ENCODE assay signal across 27 cellular contexts in genomic region chr7:532379-533143, GRCh38. TPM values are rescaled to one million over a fixed set of nuclear protein-coding genes. Genes with fewer than 3 reads are reported as not detected.
DNase-seq lines count a peak whose midpoint lies in the region; ATAC-seq, FAIRE-seq and TF ChIP-seq lines count a peak whose summit lies in the region.
"Had no signal": no experiment of that assay in that cellular context is flagged by ENCODE, and none has a peak within 500 bp of the region (broad histone marks: within the 10 kb centered on the region; RNA-seq: fewer than 3 reads in every experiment).

No MANE protein-coding gene starts in this region.

- BruUV-seq in HepG2 (replicated peaks; lab: Mats Ljungman, UMichigan) = no TSS peak

- no peak for FAIRE-seq in HepG2 (lab: Jason Lieb, UNC)
- FAIRE-seq: GM12892 had no signal

- ATAC-seq in natural killer cell treated with Interleukin-12 subunit alpha and Interleukin-12 subunit beta and Interleukin-15 and Interleukin-18, amount 100 ng/mL, for 72 hours = peak; percentile 17
- no peak for ATAC-seq in natural killer cell
- peak; percentile 56 for ATAC-seq in HepG2
- ATAC-seq in left cardiac atrium = no peak
- no peak for ATAC-seq in HG03280 (IDR thresholded peaks at IDR 0.05; ENCODE audit: unreplicated experiment)

- CTCF ChIA-PET in RWPE1 (lab: Yijun Ruan, JAX) = interaction anchor here (0.6 to 0.9 kb wide), 2 partner anchors 134 to 457 kb away, joined by 3 to 5 read pairs; no protein-coding TSS in a partner anchor
- CTCF ChIA-PET in HepG2 (lab: Yijun Ruan, JAX; ENCODE audit: low intra/inter-chr PET ratio, low total read pairs) = no interaction called here

- no peak overlapping the region for H3K4me3 Mint-ChIP-seq in natural killer cell treated with Interleukin-12 subunit alpha and Interleukin-12 subunit beta and Interleukin-15 and Interleukin-18, amount 100 ng/mL, for 72 hours
- H3K4me3 Mint-ChIP-seq in natural killer cell = no peak overlapping the region
- H3K4me3 Mint-ChIP-seq: CD8-positive, alpha-beta T cell had no signal

- peaks cover 0 to 6% of the 10 kb centered on the region in 2 donors for H3K27me3 Mint-ChIP-seq in natural killer cell treated with Interleukin-12 subunit alpha and Interleukin-12 subunit beta and Interleukin-15 and Interleukin-18, amount 100 ng/mL, for 72 hours
- peaks cover 0 to 3% of the 10 kb centered on the region in 2 donors for H3K27me3 Mint-ChIP-seq in natural killer cell (ENCODE audit: low read depth in 2 of 2)

- no peak overlapping the region for H3K9ac ChIP-seq in HepG2 (ENCODE audit: insufficient read depth, low read depth, low read length)

- H2AFZ ChIP-seq in HepG2 (ENCODE audit: low read length) = no peak overlapping the region
- H2AFZ ChIP-seq: PC-9 had no signal

- POLR2A ChIA-PET in RWPE1 (lab: Yijun Ruan, JAX; ENCODE audit: low non-redundant PET) (interaction anchor here (0.9 kb wide), 1 partner anchor 81 kb away, joined by 3 read pairs; no protein-coding TSS in a partner anchor), HepG2 (lab: Yijun Ruan, JAX) (no interaction called here)

- H4K20me1 ChIP-seq in HepG2 (ENCODE audit: insufficient read depth, low read length) = no peaks in the 10 kb centered on the region

- intact Hi-C loops in natural killer cell (cut with micrococcal nuclease) (no loop called here), HepG2 (cut with micrococcal nuclease; ENCODE audit: unreplicated experiment) (loop anchor here (10.0 kb wide), 1 partner anchor 82 kb away; no protein-coding TSS in a partner anchor), left cardiac atrium (cut with DNase I) (no loop called here)

- TF ChIP-seq EP300 in HepG2 (IDR thresholded peaks at IDR 0.05; ENCODE audit: low read depth in 2 of 2, low read length in 2 of 2) (no peak), HepG2 (CRISPR knock-in tag; IDR thresholded peaks at IDR 0.05; ENCODE audit: borderline replicate concordance) (no peak)

- H3K9me3 ChIP-seq in HepG2 (ENCODE audit: low read length) = no peaks in the 10 kb centered on the region
- H3K9me3 ChIP-seq: MG63 had no signal

- H3K36me3 Mint-ChIP-seq in natural killer cell treated with Interleukin-12 subunit alpha and Interleukin-12 subunit beta and Interleukin-15 and Interleukin-18, amount 100 ng/mL, for 72 hours = no peaks in the 10 kb centered on the region
- no peaks in the 10 kb centered on the region for H3K36me3 Mint-ChIP-seq in natural killer cell
- H3K36me3 Mint-ChIP-seq: CD8-positive, alpha-beta T cell had no signal

- no peaks in the 10 kb centered on the region for H3K36me3 ChIP-seq in HepG2 (replicated peaks in 1 of 2; ENCODE audit: control insufficient read depth in 1 of 2, insufficient read depth in 2 of 2, low read length in 2 of 2)
- H3K36me3 ChIP-seq: MG63 had no signal

- H3K4me1 Mint-ChIP-seq in natural killer cell treated with Interleukin-12 subunit alpha and Interleukin-12 subunit beta and Interleukin-15 and Interleukin-18, amount 100 ng/mL, for 72 hours (ENCODE audit: low read depth in 2 of 2) = peaks cover 0 to 2% of the 10 kb centered on the region in 2 donors
- no peaks in the 10 kb centered on the region for H3K4me1 Mint-ChIP-seq in natural killer cell

- WGBS in HepG2 (ENCODE audit: low lambda C conversion rate) = 23% methylated on average over 5 of the region's 15 CpGs

- TF ChIP-seq POLR2A in HepG2 (IDR thresholded peaks at IDR 0.05; ENCODE audit: insufficient read depth in 1 of 2, low read depth in 2 of 2, low read length in 2 of 2) = no peak

- H3K27ac ChIP-seq in RWPE1 = peak overlapping the region; percentile 17; the same call in 1 of the 2 replicates
- H3K27ac ChIP-seq in HepG2 (ENCODE audit: extremely low read length, insufficient read depth, low read length) = no peak overlapping the region
- H3K27ac ChIP-seq: PC-9 had no signal

- DNase-seq in natural killer cell treated with Interleukin-12 subunit alpha and Interleukin-12 subunit beta and Interleukin-15 and Interleukin-18, amount 100 ng/mL, for 72 hours (ENCODE audit: low spot score) = no peak
- DNase-seq in natural killer cell = no peak
- DNase-seq in RWPE1 (ENCODE audit: low spot score) = no peak
- DNase-seq in HepG2 (ENCODE audit: low spot score) = no peak
- DNase-seq in NCI-H2171 (lab: John Stamatoyannopoulos, UW) = no peak
- no peak for DNase-seq in left cardiac atrium
- DNase-seq: C1 segment of cervical spinal cord; Caco-2; DMS79; EL; GDM1; KG1; MG63; NCI-H1105 treated with DMSO at 0.1 percent for 48 hours; NCI-H1930; NCI-H2107; NCI-H446; NCI-H524 treated with DMSO at 0.1 percent for 48 hours; NCI-H774; NK-92 treated with Interleukin-12 subunit alpha and Interleukin-12 subunit beta, amount 100 ng/mL, for 24 hours; PC-9; RPMI8226; SHP77 treated with DMSO at 0.1 percent for 48 hours; SW 1271 had no signal

- H3K9me3 Mint-ChIP-seq in natural killer cell treated with Interleukin-12 subunit alpha and Interleukin-12 subunit beta and Interleukin-15 and Interleukin-18, amount 100 ng/mL, for 72 hours = no peaks in the 10 kb centered on the region
- H3K9me3 Mint-ChIP-seq in natural killer cell = no peaks in the 10 kb centered on the region
- H3K9me3 Mint-ChIP-seq: CD8-positive, alpha-beta T cell had no signal

- H3K4me1 ChIP-seq in HepG2 (ENCODE audit: insufficient read depth, low read length) = peaks cover 10% of the 10 kb centered on the region

- no peaks in the 10 kb centered on the region for H3K79me2 ChIP-seq in HepG2 (ENCODE audit: insufficient read depth, low read length)

- in situ Hi-C loops in HepG2 (cut with HindIII; ENCODE audit: extremely low pct_ligation_motif_present, low pct_unique_long_range_greater_than_20kb) = no loop called here

- H3K27me3 ChIP-seq in HepG2 (ENCODE audit: control insufficient read depth in 1 of 2, insufficient read depth in 2 of 2, low read length in 2 of 2) = peaks cover 3 to 30% of the 10 kb centered on the region in 2 experiments

- no peak overlapping the region; a peak in 1 of 6 replicates for H3K4me3 ChIP-seq in HepG2 (replicated peaks in 1 of 3; ENCODE audit: insufficient read depth in 1 of 3, low read depth in 2 of 3, low read length in 3 of 3)
- H3K4me3 ChIP-seq: MG63, PC-9 had no signal

- TF ChIP-seq CTCF in natural killer cell (IDR thresholded peaks at IDR 0.05) (no peak), RWPE1 (conservative IDR thresholded peaks at IDR 0.05; ENCODE audit: low read depth) (no peak), HepG2 (CRISPR knock-in tag; IDR thresholded peaks at IDR 0.05) (no peak)

- no peak overlapping the region for H3K27ac Mint-ChIP-seq in natural killer cell treated with Interleukin-12 subunit alpha and Interleukin-12 subunit beta and Interleukin-15 and Interleukin-18, amount 100 ng/mL, for 72 hours
- no peak overlapping the region for H3K27ac Mint-ChIP-seq in natural killer cell
- H3K27ac Mint-ChIP-seq: CD8-positive, alpha-beta T cell had no signal

- H3K4me2 ChIP-seq in HepG2 (ENCODE audit: low read depth, low read length) = no peak overlapping the region
- H3K4me2 ChIP-seq: PC-9 had no signal

- TF ChIP-seq RAD21 in HepG2 (CRISPR knock-in tag; IDR thresholded peaks at IDR 0.05) = no peak

TF ChIP-seq in HepG2, 621 proteins besides CTCF, POLR2A, EP300 and RAD21 (continues in another document):
- TF ChIP-seq HDAC6 (IDR thresholded peaks at IDR 0.05; ENCODE audit: low read depth, low read length) = no peak
- TF ChIP-seq ZNF879 (CRISPR knock-in tag; IDR thresholded peaks at IDR 0.05) = no peak
- no peak for TF ChIP-seq PBX3 (CRISPR knock-in tag; IDR thresholded peaks at IDR 0.05; ENCODE audit: borderline replicate concordance)
- no peak for TF ChIP-seq TBX3 (IDR thresholded peaks at IDR 0.05; ENCODE audit: borderline replicate concordance)
- TF ChIP-seq ZNF383 (CRISPR knock-in tag; IDR thresholded peaks at IDR 0.05; ENCODE audit: borderline replicate concordance) = no peak
- no peak for TF ChIP-seq GPN1 (CRISPR knock-in tag; IDR thresholded peaks at IDR 0.05; ENCODE audit: borderline replicate concordance)
- no peak for TF ChIP-seq TBP (CRISPR knock-in tag; IDR thresholded peaks at IDR 0.05)
- no peak for TF ChIP-seq ZNF382 (CRISPR knock-in tag; IDR thresholded peaks at IDR 0.05; ENCODE audit: borderline replicate concordance)

RNA-seq across cellular contexts. Expression of gene PDGFA, which starts 12.9 kb away (rescaled TPM):
- total RNA-seq in natural killer cell treated with Interleukin-12 subunit alpha and Interleukin-12 subunit beta and Interleukin-15 and Interleukin-18, amount 100 ng/mL, for 72 hours = 1 to 10 TPM; 1.3 to 5.0 TPM
- 1 to 10 TPM in 2 of 3 donors, under 1 TPM in 1; 0.86 to 2.0 (median 1.5) TPM for total RNA-seq in natural killer cell
- 0.80 and 1.5 TPM in 2 replicates for total RNA-seq in HepG2 (2016; rRNA removed; fragmentation: Illumina TruSeq; extraction: Trizol)
- total RNA-seq in HepG2 (2016; cell fraction: cytosol; rRNA removed; fragmentation: Illumina TruSeq; extraction: Trizol; ENCODE audit: low read depth) = 1.1 and 1.6 TPM in 2 replicates
- total RNA-seq in HepG2 (2016; cell fraction: insoluble cytoplasmic fraction; rRNA removed; fragmentation: Illumina TruSeq; extraction: Trizol) = 1.0 and 1.8 TPM in 2 replicates
- total RNA-seq in HepG2 (2016; cell fraction: membrane; rRNA removed; fragmentation: Illumina TruSeq; extraction: Trizol) = 2.6 and 3.0 TPM in 2 replicates
- 1.3 and 1.4 TPM in 2 replicates for total RNA-seq in HepG2 (2016; cell fraction: nucleus; rRNA removed; fragmentation: Illumina TruSeq; extraction: Trizol)
- polyA plus RNA-seq in HepG2 (2011; rRNA removed) = 2.4 and 3.4 TPM in 2 replicates
- 1.2 and 2.1 TPM in 2 replicates for polyA plus RNA-seq in HepG2 (2011; cell fraction: cytosol; rRNA removed)
- polyA plus RNA-seq in HepG2 (2011; cell fraction: nucleus; rRNA removed) = 2.9 and 5.0 TPM in 2 replicates
- polyA plus RNA-seq in HepG2 (2012) = 1.2 and 1.3 TPM in 2 replicates
- polyA plus RNA-seq in HepG2 (2016; cell fraction: cytosol; fragmentation: Illumina TruSeq; extraction: Trizol; ENCODE audit: low read depth) = 0.57 and 0.60 TPM in 2 replicates
- polyA plus RNA-seq in HepG2 (2016; cell fraction: insoluble cytoplasmic fraction; fragmentation: Illumina TruSeq; extraction: Trizol; ENCODE audit: low read depth) = 0.93 and 1.1 TPM in 2 replicates
- 1.1 TPM in 2 replicates for polyA plus RNA-seq in HepG2 (2016; cell fraction: membrane; fragmentation: Illumina TruSeq; extraction: Trizol; ENCODE audit: low read depth)
- polyA plus RNA-seq in HepG2 (2016; cell fraction: nucleus; fragmentation: Illumina TruSeq; extraction: Trizol; ENCODE audit: insufficient read depth, low read depth) = 1.9 TPM in 2 replicates
- 14.6 and 20.5 TPM in 2 replicates for polyA minus RNA-seq in HepG2 (2011; rRNA and poly(A)+ RNA removed; ENCODE audit: low replicate concordance)
- polyA minus RNA-seq in HepG2 (2011; cell fraction: cytosol; rRNA and poly(A)+ RNA removed) = 4.8 and 15.5 TPM in 2 replicates
- 2.3 and 2.4 TPM in 2 replicates for polyA minus RNA-seq in HepG2 (2011; cell fraction: nucleus; rRNA and poly(A)+ RNA removed)
- total RNA-seq in left cardiac atrium = 10 to 100 TPM; 27.5 to 33.9 TPM

Comparison
In these comparisons a context has a peak if more than half of its experiments do, and no peak if none do; other contexts are left out.
1. ATAC-seq: peak in natural killer cell treated with Interleukin-12 subunit alpha and Interleukin-12 subunit beta and Interleukin-15 and Interleukin-18, amount 100 ng/mL, for 72 hours (2 of 2) and HepG2 (single experiment); none in natural killer cell (0 of 3), left cardiac atrium (0 of 2) and HG03280 (single experiment).
2. RNA of gene PDGFA, which starts 12.9 kb away (total RNA-seq): 27.5 to 33.9 TPM in left cardiac atrium; 1.3 to 5.0 TPM in natural killer cell treated with Interleukin-12 subunit alpha and Interleukin-12 subunit beta and Interleukin-15 and Interleukin-18, amount 100 ng/mL, for 72 hours, 0.80 to 3.0 TPM in HepG2 and 0.86 to 2.0 TPM in natural killer cell; every median in the first group is over 4 times any median in the second.